In the genomic region with DNA sequence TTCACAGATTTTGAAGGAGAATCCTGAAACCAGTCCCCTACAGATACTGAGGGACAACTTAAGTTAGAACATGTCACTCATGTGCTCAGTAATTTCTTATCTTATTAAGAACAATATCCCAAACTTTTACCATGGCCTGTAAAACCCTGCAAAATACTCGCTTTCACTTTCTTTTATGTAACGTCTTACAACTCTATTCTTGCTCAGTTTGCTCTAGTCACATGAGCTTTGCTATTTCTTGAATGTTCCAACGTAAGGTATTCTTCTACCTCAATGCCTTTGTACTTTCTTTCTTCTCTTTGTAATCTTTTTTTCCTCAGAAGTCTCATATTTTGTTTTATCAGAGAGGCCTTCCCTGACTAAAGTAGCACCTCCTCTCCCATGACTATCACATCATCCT, we compare ENCODE assay signal across 12 cellular contexts. TPM values are rescaled to one million over a fixed set of nuclear protein-coding genes. Genes with fewer than 3 reads are reported as not detected.
DNase-seq lines count a peak whose midpoint lies in the region; ATAC-seq, FAIRE-seq and TF ChIP-seq lines count a peak whose summit lies in the region.
"Had no signal": no experiment of that assay in that cellular context is flagged by ENCODE, and none has a peak within 500 bp of the region (broad histone marks: within the 10 kb centered on the region; RNA-seq: fewer than 3 reads in every experiment).

No MANE protein-coding gene starts in this region.

- DNase-seq in GM12878 (ENCODE audit: low read depth, low spot score) (no peak), sigmoid colon (no peak), osteocyte (ENCODE audit: extremely low spot score, unreplicated experiment) (no peak), DMS 273 (lab: John Stamatoyannopoulos, UW; ENCODE audit: unreplicated experiment) (no peak)
- no peak for DNase-seq in stimulated activated effector memory CD8-positive, alpha-beta T cell treated with anti-CD3 and anti-CD28 coated beads, Interleukin-12 subunit alpha, Interleukin-12 subunit beta, amount 100 ng/mL, for 72 hours (ENCODE audit: low spot score in 2 of 2)
- DNase-seq: central memory CD4-positive, alpha-beta T cell; NCI-H69 had no signal

- TF ChIP-seq RAD21 in GM12878 (IDR thresholded peaks at IDR 0.05; ENCODE audit: insufficient read depth, low read depth, low read length), result no peak

- BruUV-seq in GM12878 (replicated peaks; lab: Mats Ljungman, UMichigan), result no TSS peak

- no peaks in the 10 kb centered on the region for H3K27me3 Mint-ChIP-seq in osteocyte (ENCODE audit: unreplicated experiment)

- peak; percentile 70 for ATAC-seq in GM18498 (IDR thresholded peaks at IDR 0.05; ENCODE audit: unreplicated experiment)
- ATAC-seq in GM19452 (IDR thresholded peaks at IDR 0.05; ENCODE audit: unreplicated experiment), result peak; percentile 57
- ATAC-seq in HG03135 (IDR thresholded peaks at IDR 0.05; ENCODE audit: unreplicated experiment), result peak; percentile 62
- peak; percentile 65 for ATAC-seq in GM12878
- no peak for ATAC-seq in stimulated activated effector memory CD8-positive, alpha-beta T cell treated with anti-CD3 and anti-CD28 coated beads, Interleukin-12 subunit alpha, Interleukin-12 subunit beta, amount 100 ng/mL, for 72 hours

- in situ Hi-C loops in GM12878 (cut with MboI), result no loop called here

- TF ChIP-seq CTCF in GM12878 (IDR thresholded peaks at IDR 0.05 in 2 of 3, conservative IDR thresholded peaks at IDR 0.05 in 1 of 3; ENCODE audit: control insufficient read depth in 2 of 3, extremely low read depth in 1 of 3, insufficient read depth in 1 of 3, low read depth in 3 of 3, low read length in 3 of 3), result no peak
- no peak for TF ChIP-seq CTCF in sigmoid colon (IDR thresholded peaks at IDR 0.05)
- no peak for TF ChIP-seq CTCF in osteocyte (IDR thresholded peaks at IDR 0.05)

- RAD21 ChIA-PET in GM12878 (lab: Charles Lee; ENCODE audit: unreplicated experiment), result interaction anchor here (1.4 to 2.9 kb wide), 3 partner anchors 8 to 15 kb away, joined by 3 to 12 read pairs (median 5); a partner anchor contains a TSS

- no peaks in the 10 kb centered on the region for H3K4me1 ChIP-seq in GM12878 (ENCODE audit: control insufficient read depth, insufficient read depth, low read length)
- H3K4me1 ChIP-seq in sigmoid colon, result no peaks in the 10 kb centered on the region

- H3K9ac ChIP-seq in GM12878 (ENCODE audit: control insufficient read depth, insufficient read depth, low read length), result no peak overlapping the region
- H3K9ac ChIP-seq: KMS-11 had no signal

- POLR2A ChIA-PET in GM12878 (lab: Charles Lee), result interaction anchor here (1.1 kb wide), 1 partner anchor 14 kb away, joined by 6 read pairs; a partner anchor contains a TSS

- H3K9me3 ChIP-seq in GM12878 (replicated peaks; ENCODE audit: control insufficient read depth, insufficient read depth, low read length) (no peaks in the 10 kb centered on the region), sigmoid colon (no peaks in the 10 kb centered on the region)

- H3K27ac ChIP-seq in GM12878 (ENCODE audit: control insufficient read depth, insufficient read depth) (peak overlapping the region; percentile 52), sigmoid colon (no peak overlapping the region)
- H3K27ac ChIP-seq: KMS-11 had no signal

- CTCF ChIA-PET in GM12878 (lab: Yijun Ruan, JAX), result interaction anchor here (1.0 to 1.5 kb wide), 3 partner anchors 10 to 13 kb away, joined by 3 to 11 read pairs (median 3); no protein-coding TSS in a partner anchor

- H3K79me2 ChIP-seq in GM12878 (ENCODE audit: control insufficient read depth, insufficient read depth, low read length), result no peaks in the 10 kb centered on the region

- no peaks in the 10 kb centered on the region for H3K9me3 Mint-ChIP-seq in stimulated activated effector memory CD8-positive, alpha-beta T cell treated with anti-CD3 and anti-CD28 coated beads, Interleukin-12 subunit alpha, Interleukin-12 subunit beta, amount 100 ng/mL, for 72 hours
- no peaks in the 10 kb centered on the region for H3K9me3 Mint-ChIP-seq in osteocyte (ENCODE audit: unreplicated experiment)

- peak overlapping the region; percentile 54; the same call in 1 of the 2 replicates for H3K4me3 ChIP-seq in GM12878
- no peak overlapping the region for H3K4me3 ChIP-seq in sigmoid colon

- H4K20me1 ChIP-seq in GM12878 (ENCODE audit: control insufficient read depth, insufficient read depth), result no peaks in the 10 kb centered on the region

- no peak overlapping the region for H3K4me3 Mint-ChIP-seq in stimulated activated effector memory CD8-positive, alpha-beta T cell treated with anti-CD3 and anti-CD28 coated beads, Interleukin-12 subunit alpha, Interleukin-12 subunit beta, amount 100 ng/mL, for 72 hours
- H3K4me3 Mint-ChIP-seq in osteocyte (ENCODE audit: unreplicated experiment), result no peak overlapping the region

- TF ChIP-seq EP300 in GM12878 (IDR thresholded peaks at IDR 0.05; ENCODE audit: borderline replicate concordance in 1 of 2, control insufficient read depth in 1 of 2, low read depth in 2 of 2, low read length in 2 of 2) (no peak), sigmoid colon (IDR thresholded peaks at IDR 0.05) (no peak)

- FAIRE-seq in GM12878 (lab: Jason Lieb, UNC), result peak; percentile 77
- FAIRE-seq: keratinocyte had no signal

- no peak overlapping the region for H3K27ac Mint-ChIP-seq in stimulated activated effector memory CD8-positive, alpha-beta T cell treated with anti-CD3 and anti-CD28 coated beads, Interleukin-12 subunit alpha, Interleukin-12 subunit beta, amount 100 ng/mL, for 72 hours
- H3K27ac Mint-ChIP-seq in osteocyte (ENCODE audit: unreplicated experiment), result no peak overlapping the region

- intact Hi-C loops in GM12878 (cut with micrococcal nuclease; ENCODE audit: unreplicated experiment) (loop anchor here (5.0 kb wide), 1 partner anchor 151 kb away; a partner anchor contains a TSS), sigmoid colon (cut with DNase I) (no loop called here)

- TF ChIP-seq POLR2A in GM12878 (IDR thresholded peaks at IDR 0.05; ENCODE audit: low read depth, low read length) (no peak), sigmoid colon (IDR thresholded peaks at IDR 0.05) (no peak)

- no peaks in the 10 kb centered on the region; a peak in 1 of 4 replicates for H3K36me3 ChIP-seq in GM12878 (ENCODE audit: control insufficient read depth in 2 of 2, insufficient read depth in 2 of 2, low read length in 1 of 2)
- H3K36me3 ChIP-seq in sigmoid colon, result peaks cover 0 to 4% (median 0%) of the 10 kb centered on the region in 4 donors

- peak overlapping the region; percentile 77 for H2AFZ ChIP-seq in GM12878 (ENCODE audit: control insufficient read depth, low read depth, low read length)

- no peaks in the 10 kb centered on the region for H3K4me1 Mint-ChIP-seq in stimulated activated effector memory CD8-positive, alpha-beta T cell treated with anti-CD3 and anti-CD28 coated beads, Interleukin-12 subunit alpha, Interleukin-12 subunit beta, amount 100 ng/mL, for 72 hours
- no peaks in the 10 kb centered on the region for H3K4me1 Mint-ChIP-seq in osteocyte (ENCODE audit: unreplicated experiment)

- H3K4me2 ChIP-seq in GM12878 (ENCODE audit: control insufficient read depth, insufficient read depth), result peak overlapping the region; percentile 75
- H3K4me2 ChIP-seq: KMS-11 had no signal

- 86% methylated on average over 3 of the region's 3 CpGs for WGBS in GM12878 (ENCODE audit: insufficient coverage, insufficient replicate concordance, low lambda C conversion rate, missing lambda C conversion rate)
- WGBS in sigmoid colon, 2 donors, result 18 to 27% methylated on average over 3 of the region's 3 CpGs

- H3K27me3 ChIP-seq in GM12878 (replicated peaks in 1 of 2; ENCODE audit: control insufficient read depth in 2 of 2, insufficient read depth in 2 of 2, low read length in 1 of 2), result no peaks in the 10 kb centered on the region
- H3K27me3 ChIP-seq in sigmoid colon, result no peaks in the 10 kb centered on the region

- H3K36me3 Mint-ChIP-seq in stimulated activated effector memory CD8-positive, alpha-beta T cell treated with anti-CD3 and anti-CD28 coated beads, Interleukin-12 subunit alpha, Interleukin-12 subunit beta, amount 100 ng/mL, for 72 hours, result peaks cover 7% of the 10 kb centered on the region
- no peaks in the 10 kb centered on the region for H3K36me3 Mint-ChIP-seq in osteocyte (ENCODE audit: unreplicated experiment)

- SMC1A ChIA-PET in GM12878 (lab: Charles Lee; ENCODE audit: uncharacterized antibody, unreplicated experiment), result interaction anchor here (1.0 to 2.0 kb wide), 5 partner anchors 10 to 178 kb away, joined by 3 to 12 read pairs (median 7); a partner anchor contains a TSS

RNA-seq across cellular contexts. Expression of a gene that starts 14.1 kb away (rescaled TPM):
- 25.8 and 27.3 TPM in 2 replicates for total RNA-seq in GM12878 (2013; cell fraction: nucleolus; rRNA removed)
- total RNA-seq in GM12878 (2014; rRNA removed), result 9.5 and 14.2 TPM in 2 replicates
- 9.3 TPM in 2 replicates for total RNA-seq in GM12878 (2014; rRNA removed; fragmentation: Illumina TruSeq; extraction: Trizol)
- total RNA-seq in GM12878 (2021), result 14.9 and 18.3 TPM in 2 replicates
- 3.8 TPM for polyA plus RNA-seq in GM12878 (2011; ENCODE audit: low read depth)
- 17.6 and 25.2 TPM in 2 replicates for polyA plus RNA-seq in GM12878 (2011; rRNA removed)
- 10.7 and 11.8 TPM in 2 replicates for polyA plus RNA-seq in GM12878 (2011; cell fraction: cytosol; rRNA removed)
- 4.9 and 5.1 TPM in 2 replicates for polyA plus RNA-seq in GM12878 (2011; cell fraction: nucleus; rRNA removed)
- polyA plus RNA-seq in GM12878 (2012), result 6.6 and 7.6 TPM in 2 replicates
- polyA plus RNA-seq in GM12878 (2014; fragmentation: Illumina TruSeq; extraction: Trizol), result 6.7 and 8.4 TPM in 2 replicates
- 10 to 100 TPM in 1 of 2 experiments, 1 to 10 TPM in 1; 9.9 to 15.4 TPM for polyA plus RNA-seq in GM12878 (2014; fragmentation: Nextera tagmentation; extraction: Ambion mirVana)
- 7.3 and 10.6 TPM in 2 replicates for polyA plus RNA-seq in GM12878 (2014; rRNA removed)
- 10 to 100 TPM; 14.7 to 22.5 TPM for polyA plus RNA-seq in GM12878 (2016; fragmentation: Nextera tagmentation; extraction: Ambion mirVana)
- 9.5 and 12.2 TPM in 2 replicates for polyA minus RNA-seq in GM12878 (2011; rRNA and poly(A)+ RNA removed)
- 2.7 and 9.2 TPM in 2 replicates for polyA minus RNA-seq in GM12878 (2011; cell fraction: cytosol; rRNA and poly(A)+ RNA removed)
- 16.9 and 22.3 TPM in 2 replicates for polyA minus RNA-seq in GM12878 (2011; cell fraction: nucleus; rRNA and poly(A)+ RNA removed)
- total RNA-seq in sigmoid colon, result 10 to 100 TPM in 2 of 4 donors, 1 to 10 TPM in 2; 6.4 to 17.3 (median 9.8) TPM
- polyA plus RNA-seq in sigmoid colon, result 10 to 100 TPM in 1 of 3 donors, 1 to 10 TPM in 2; 5.1 to 12.0 (median 7.7) TPM
- 8.0 and 10.0 TPM in 2 replicates for total RNA-seq in osteocyte

RNA-seq across cellular contexts. Expression of a gene that starts 46.1 kb away (rescaled TPM):
- total RNA-seq in GM12878 (2013; cell fraction: nucleolus; rRNA removed), result 1.1 TPM in 1 of 2 replicates, not detected in the other
- 0.17 and 0.27 TPM in 2 replicates for total RNA-seq in GM12878 (2014; rRNA removed)
- 0.36 and 0.41 TPM in 2 replicates for total RNA-seq in GM12878 (2014; rRNA removed; fragmentation: Illumina TruSeq; extraction: Trizol)
- total RNA-seq in GM12878 (2021), result 0.46 TPM in 1 of 2 replicates, not detected in the other
- polyA plus RNA-seq in GM12878 (2011; ENCODE audit: low read depth), result not detected
- polyA plus RNA-seq in GM12878 (2011; rRNA removed), result 0.34 TPM in 1 of 2 replicates, not detected in the other
- 0.13 and 0.35 TPM in 2 replicates for polyA plus RNA-seq in GM12878 (2011; cell fraction: cytosol; rRNA removed)
- 0.28 and 0.60 TPM in 2 replicates for polyA plus RNA-seq in GM12878 (2011; cell fraction: nucleus; rRNA removed)
- polyA plus RNA-seq in GM12878 (2012), result 0.41 TPM in 1 of 2 replicates, not detected in the other
- polyA plus RNA-seq in GM12878 (2014; fragmentation: Illumina TruSeq; extraction: Trizol), result 0.51 TPM in 1 of 2 replicates, not detected in the other
- under 1 TPM; 0.16 to 0.34 TPM for polyA plus RNA-seq in GM12878 (2014; fragmentation: Nextera tagmentation; extraction: Ambion mirVana)
- 0.56 TPM in 1 of 2 replicates, not detected in the other for polyA plus RNA-seq in GM12878 (2014; rRNA removed)
- polyA plus RNA-seq in GM12878 (2016; fragmentation: Nextera tagmentation; extraction: Ambion mirVana), result under 1 TPM; 0.20 to 0.44 TPM
- 0.41 TPM in 1 of 2 replicates, not detected in the other for polyA minus RNA-seq in GM12878 (2011; rRNA and poly(A)+ RNA removed)
- not detected in 2 replicates for polyA minus RNA-seq in GM12878 (2011; cell fraction: cytosol; rRNA and poly(A)+ RNA removed)
- not detected in 2 replicates for polyA minus RNA-seq in GM12878 (2011; cell fraction: nucleus; rRNA and poly(A)+ RNA removed)
- total RNA-seq in sigmoid colon, result not detected
- polyA plus RNA-seq in sigmoid colon, result not detected
- not detected in 2 replicates for total RNA-seq in osteocyte
- polyA plus RNA-seq: keratinocyte had no signal
